Comparison of ENCODE assay signal across 19 cellular contexts in the genomic region with DNA sequence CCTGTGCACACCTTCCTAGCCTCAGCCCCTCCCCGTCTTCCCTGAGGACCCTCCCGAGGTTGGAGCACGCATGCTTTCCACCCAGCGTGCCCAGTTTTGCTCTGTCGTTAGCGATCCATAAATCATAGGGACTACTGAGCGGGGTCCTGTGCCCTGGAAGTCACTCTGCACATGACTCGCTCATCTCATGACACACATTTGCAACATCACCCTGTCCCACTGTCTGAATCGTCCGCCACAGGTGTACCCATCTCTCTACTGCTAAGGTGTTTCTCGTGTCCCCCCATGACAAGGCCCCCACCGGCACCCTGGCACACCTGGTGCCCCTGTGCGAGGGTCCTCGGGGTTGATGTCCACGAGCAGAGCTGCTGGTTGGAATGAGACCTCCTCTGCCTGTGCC.
DNase-seq lines count a peak whose midpoint lies in the region; ATAC-seq and TF ChIP-seq lines count a peak whose summit lies in the region.
"Had no signal": no experiment of that assay in that cellular context is flagged by ENCODE, and none has a peak within 500 bp of the region (broad histone marks: within the 10 kb centered on the region; RNA-seq: fewer than 3 reads in every experiment).

No MANE protein-coding gene starts in this region.

- no peaks in the 10 kb centered on the region for H3K36me3 ChIP-seq in neuronal stem cell (replicated peaks in 1 of 2; ENCODE audit: control insufficient read depth in 2 of 2, insufficient read depth in 2 of 2, low read length in 2 of 2)
- H3K36me3 ChIP-seq: BLaER1 had no signal

- H3K4me1 ChIP-seq in neuronal stem cell (ENCODE audit: control insufficient read depth in 2 of 2, insufficient read depth in 1 of 2, low read depth in 1 of 2, low read length in 2 of 2) = peaks cover 0 to 3% of the 10 kb centered on the region in 2 donors
- H3K4me1 ChIP-seq: Caco-2 had no signal

- H4K91ac ChIP-seq in neuronal stem cell (ENCODE audit: low read depth, low read length, poor library complexity) = no peak overlapping the region

- H3K4me2 ChIP-seq in neuronal stem cell (ENCODE audit: insufficient read depth, low read length, poor library complexity, severe bottlenecking) = no peak overlapping the region
- H3K4me2 ChIP-seq: BLaER1 had no signal

- no peaks in the 10 kb centered on the region for H3K9me3 ChIP-seq in neuronal stem cell (replicated peaks in 1 of 2; ENCODE audit: control insufficient read depth in 2 of 2, insufficient read depth in 1 of 2, low read depth in 1 of 2, low read length in 2 of 2)
- H3K9me3 ChIP-seq: BLaER1, Caco-2 had no signal

- H2AFZ ChIP-seq in neuronal stem cell (ENCODE audit: low read length) = no peak overlapping the region
- H2AFZ ChIP-seq: GM23248 had no signal

- H2BK12ac ChIP-seq in neuronal stem cell (ENCODE audit: low read length) = no peak overlapping the region

- no peaks in the 10 kb centered on the region for H3K9me3 Mint-ChIP-seq in chondrocyte (ENCODE audit: low read depth)
- no peaks in the 10 kb centered on the region for H3K9me3 Mint-ChIP-seq in stimulated activated naive CD8-positive, alpha-beta T cell treated with anti-CD3 and anti-CD28 coated beads, Interleukin-15, amount 100 ng/mL, for 72 hours
- H3K9me3 Mint-ChIP-seq: CD4-positive, CD25-positive, alpha-beta regulatory T cell; CD8-positive, alpha-beta T cell had no signal

- no peak for ATAC-seq in stimulated activated naive CD8-positive, alpha-beta T cell treated with anti-CD3 and anti-CD28 coated beads, Interleukin-15, amount 100 ng/mL, for 72 hours
- ATAC-seq: CD8-positive, alpha-beta T cell had no signal

- TF ChIP-seq CTCF in GM12864 (IDR thresholded peaks at IDR 0.05; ENCODE audit: low read depth, low read length, missing control alignments) (no peak), chondrocyte (IDR thresholded peaks at IDR 0.05) (no peak), GM10266 (IDR thresholded peaks at IDR 0.05; ENCODE audit: control insufficient read depth, insufficient read depth, low read depth, missing control alignments) (no peak)

- no peak overlapping the region for H4K8ac ChIP-seq in neuronal stem cell (ENCODE audit: low read depth, low read length)

- peak; percentile 10 for DNase-seq in GM12864 (ENCODE audit: low read depth)
- peak; percentile 68 for DNase-seq in chondrocyte (ENCODE audit: low spot score)
- DNase-seq in neuronal stem cell (ENCODE audit: low spot score) = no peak
- DNase-seq in stimulated activated naive CD8-positive, alpha-beta T cell treated with anti-CD3 and anti-CD28 coated beads, Interleukin-15, amount 100 ng/mL, for 72 hours = no peak
- DNase-seq in foreskin melanocyte = no peak
- DNase-seq in GM10266 (ENCODE audit: extremely low spot score) = no peak
- DNase-seq: Caco-2; CD4-positive, CD25-positive, alpha-beta regulatory T cell; CD8-positive, alpha-beta T cell; DMS79; EL; GDM1; GM23248; H7; HCEC 1CT had no signal

- no peak overlapping the region for H3K18ac ChIP-seq in neuronal stem cell (ENCODE audit: low read length)

- H3K36me3 Mint-ChIP-seq in chondrocyte (ENCODE audit: low read depth) = no peaks in the 10 kb centered on the region
- H3K36me3 Mint-ChIP-seq: CD4-positive, CD25-positive, alpha-beta regulatory T cell; CD8-positive, alpha-beta T cell had no signal

- H2BK15ac ChIP-seq in neuronal stem cell (ENCODE audit: low read length) = no peak overlapping the region

- no peak overlapping the region for H3K4me3 Mint-ChIP-seq in chondrocyte (ENCODE audit: unreplicated experiment)
- no peak overlapping the region for H3K4me3 Mint-ChIP-seq in stimulated activated naive CD8-positive, alpha-beta T cell treated with anti-CD3 and anti-CD28 coated beads, Interleukin-15, amount 100 ng/mL, for 72 hours
- H3K4me3 Mint-ChIP-seq: B cell; CD4-positive, CD25-positive, alpha-beta regulatory T cell; CD8-positive, alpha-beta T cell had no signal

- no peak overlapping the region for H3K27ac ChIP-seq in neuronal stem cell (replicated peaks; ENCODE audit: low read length)
- H3K27ac ChIP-seq: 22Rv1, BLaER1, C4-2B, GM23248 had no signal

- H2AK5ac ChIP-seq in neuronal stem cell (ENCODE audit: low read depth, low read length) = peak overlapping the region; percentile 56

- H2BK5ac ChIP-seq in neuronal stem cell (ENCODE audit: low read length) = no peak overlapping the region

- no peak overlapping the region for H3K4me3 ChIP-seq in GM12864 (ENCODE audit: low read depth, low read length)
- H3K4me3 ChIP-seq in neuronal stem cell (ENCODE audit: low read length in 2 of 2) = no peak overlapping the region
- H3K4me3 ChIP-seq: BLaER1, GM23248 had no signal

- no CpG with 5 or more reads among the region's 15 CpGs for WGBS in neuronal stem cell (ENCODE audit: extremely low coverage in 2 of 2, insufficient read length in 2 of 2, insufficient replicate concordance in 1 of 2), 2 donors

- no peak overlapping the region for H3K23ac ChIP-seq in neuronal stem cell (ENCODE audit: low read depth, low read length, poor library complexity)

- H3K27me3 Mint-ChIP-seq in chondrocyte (ENCODE audit: low read depth) = peaks cover 12% of the 10 kb centered on the region
- peaks cover 74% of the 10 kb centered on the region for H3K27me3 Mint-ChIP-seq in stimulated activated naive CD8-positive, alpha-beta T cell treated with anti-CD3 and anti-CD28 coated beads, Interleukin-15, amount 100 ng/mL, for 72 hours
- H3K27me3 Mint-ChIP-seq: CD4-positive, CD25-positive, alpha-beta regulatory T cell had no signal

- H3K14ac ChIP-seq in neuronal stem cell (ENCODE audit: low read length) = peak overlapping the region; percentile 25

- no peak overlapping the region for H2BK120ac ChIP-seq in neuronal stem cell (ENCODE audit: low read depth, low read length)

- H3K27me3 ChIP-seq in neuronal stem cell (ENCODE audit: control insufficient read depth in 3 of 3, insufficient read depth in 3 of 3, low read depth in 1 of 3, low read length in 3 of 3) = peaks cover 0 to 86% (median 0%) of the 10 kb centered on the region in 3 experiments
- H3K27me3 ChIP-seq: BLaER1 had no signal

- peaks cover 5% of the 10 kb centered on the region for H3K4me1 Mint-ChIP-seq in chondrocyte (ENCODE audit: low read depth)
- H3K4me1 Mint-ChIP-seq in stimulated activated naive CD8-positive, alpha-beta T cell treated with anti-CD3 and anti-CD28 coated beads, Interleukin-15, amount 100 ng/mL, for 72 hours = no peaks in the 10 kb centered on the region
- H3K4me1 Mint-ChIP-seq: B cell; CD4-positive, CD25-positive, alpha-beta regulatory T cell had no signal

- no peaks in the 10 kb centered on the region for H3K79me1 ChIP-seq in neuronal stem cell (ENCODE audit: low read depth, low read length)

- H3K4ac ChIP-seq in neuronal stem cell (ENCODE audit: low read length) = no peak overlapping the region

- H3K27ac Mint-ChIP-seq in chondrocyte (ENCODE audit: unreplicated experiment) = no peak overlapping the region
- H3K27ac Mint-ChIP-seq in stimulated activated naive CD8-positive, alpha-beta T cell treated with anti-CD3 and anti-CD28 coated beads, Interleukin-15, amount 100 ng/mL, for 72 hours = no peak overlapping the region
- H3K27ac Mint-ChIP-seq: B cell; CD4-positive, CD25-positive, alpha-beta regulatory T cell; CD8-positive, alpha-beta T cell had no signal

- no peak overlapping the region for H3K9ac ChIP-seq in neuronal stem cell (ENCODE audit: low read depth, low read length, poor library complexity)
- H3K9ac ChIP-seq: BLaER1, GM23248 had no signal

Comparison
In these comparisons a context has a peak if more than half of its experiments do, and no peak if none do; other contexts are left out.
1. DNase-seq: peak in GM12864 (single experiment) and chondrocyte (single experiment); none in neuronal stem cell (single experiment), stimulated activated naive CD8-positive, alpha-beta T cell treated with anti-CD3 and anti-CD28 coated beads, Interleukin-15, amount 100 ng/mL, for 72 hours (0 of 2), foreskin melanocyte (single experiment) and GM10266 (single experiment).